Comparison of ENCODE assay signal across 1 cellular context in genomic region chr10:94545277-94546057, GRCh38.
TF ChIP-seq lines count a peak whose summit lies in the region.

HELLS (plus strand) TSS chr10:94545788; CDS start chr10:94545922, 134 bp downstream.

TF ChIP-seq in HepG2, 621 proteins besides CTCF, POLR2A, EP300 and RAD21 (continued from another document and continues in another):
- TF ChIP-seq HOMEZ (CRISPR knock-in tag; IDR thresholded peaks at IDR 0.05; ENCODE audit: low read depth) (no peak), ZNF879 (CRISPR knock-in tag; IDR thresholded peaks at IDR 0.05) (no peak), TP53 (CRISPR knock-in tag; conservative IDR thresholded peaks at IDR 0.05) (no peak), ZNF431 (CRISPR knock-in tag; IDR thresholded peaks at IDR 0.05; ENCODE audit: borderline replicate concordance, low read depth) (peak; percentile 38; the same call in 1 of the 2 replicates), HOXA3 (CRISPR knock-in tag; IDR thresholded peaks at IDR 0.05) (peak; percentile 41; the same call in 1 of the 2 replicates), TOPORS (CRISPR knock-in tag; IDR thresholded peaks at IDR 0.05) (no peak), HNRNPK (IDR thresholded peaks at IDR 0.05; ENCODE audit: low read depth, low read length, poor library complexity, severe bottlenecking) (no peak), CEBPZ (IDR thresholded peaks at IDR 0.05; ENCODE audit: low read length) (no peak), NFIB (CRISPR knock-in tag; IDR thresholded peaks at IDR 0.05; ENCODE audit: borderline replicate concordance) (no peak), ZNF782 (CRISPR knock-in tag; IDR thresholded peaks at IDR 0.05; ENCODE audit: borderline replicate concordance) (no peak), SAFB2 (CRISPR knock-in tag; IDR thresholded peaks at IDR 0.05; ENCODE audit: borderline replicate concordance, low read depth) (peak; percentile 78), ZFP36L2 (CRISPR knock-in tag; IDR thresholded peaks at IDR 0.05) (no peak), MBD4 (IDR thresholded peaks at IDR 0.05; ENCODE audit: borderline replicate concordance, low read length) (0 out of 2 replicates have a peak, but pooled peaks have one; percentile 61), TMF1 (CRISPR knock-in tag; IDR thresholded peaks at IDR 0.05; ENCODE audit: low read depth) (no peak), AGO2 (optimal IDR thresholded peaks at IDR 0.05; ENCODE audit: low read depth, low read length) (peak; percentile 32), MXD3 (CRISPR knock-in tag; IDR thresholded peaks at IDR 0.05) (no peak), KLF15 (CRISPR knock-in tag; IDR thresholded peaks at IDR 0.05; ENCODE audit: borderline replicate concordance) (peak; percentile 36; the same call in 1 of the 2 replicates), SMAD9 (CRISPR knock-in tag; IDR thresholded peaks at IDR 0.05) (no peak), NONO (IDR thresholded peaks at IDR 0.05) (no peak), NONO (CRISPR knock-in tag; conservative IDR thresholded peaks at IDR 0.05) (peak; percentile 78), ZNF619 (CRISPR knock-in tag; IDR thresholded peaks at IDR 0.05) (no peak), NR2F6 (IDR thresholded peaks at IDR 0.05) (no peak), NR2F6 (CRISPR knock-in tag; IDR thresholded peaks at IDR 0.05) (no peak), SPEN (CRISPR knock-in tag; IDR thresholded peaks at IDR 0.05; ENCODE audit: low read depth) (peak; percentile 63)
- TF ChIP-seq, protein P1, sequence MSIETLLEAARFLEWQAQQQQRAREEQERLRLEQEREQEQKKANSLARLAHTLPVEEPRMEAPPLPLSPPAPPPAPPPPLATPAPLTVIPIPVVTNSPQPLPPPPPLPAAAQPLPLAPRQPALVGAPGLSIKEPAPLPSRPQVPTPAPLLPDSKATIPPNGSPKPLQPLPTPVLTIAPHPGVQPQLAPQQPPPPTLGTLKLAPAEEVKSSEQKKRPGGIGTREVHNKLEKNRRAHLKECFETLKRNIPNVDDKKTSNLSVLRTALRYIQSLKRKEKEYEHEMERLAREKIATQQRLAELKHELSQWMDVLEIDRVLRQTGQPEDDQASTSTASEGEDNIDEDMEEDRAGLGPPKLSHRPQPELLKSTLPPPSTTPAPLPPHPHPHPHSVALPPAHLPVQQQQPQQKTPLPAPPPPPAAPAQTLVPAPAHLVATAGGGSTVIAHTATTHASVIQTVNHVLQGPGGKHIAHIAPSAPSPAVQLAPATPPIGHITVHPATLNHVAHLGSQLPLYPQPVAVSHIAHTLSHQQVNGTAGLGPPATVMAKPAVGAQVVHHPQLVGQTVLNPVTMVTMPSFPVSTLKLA (IDR thresholded peaks at IDR 0.05): no peak
- TF ChIP-seq, protein P2, sequence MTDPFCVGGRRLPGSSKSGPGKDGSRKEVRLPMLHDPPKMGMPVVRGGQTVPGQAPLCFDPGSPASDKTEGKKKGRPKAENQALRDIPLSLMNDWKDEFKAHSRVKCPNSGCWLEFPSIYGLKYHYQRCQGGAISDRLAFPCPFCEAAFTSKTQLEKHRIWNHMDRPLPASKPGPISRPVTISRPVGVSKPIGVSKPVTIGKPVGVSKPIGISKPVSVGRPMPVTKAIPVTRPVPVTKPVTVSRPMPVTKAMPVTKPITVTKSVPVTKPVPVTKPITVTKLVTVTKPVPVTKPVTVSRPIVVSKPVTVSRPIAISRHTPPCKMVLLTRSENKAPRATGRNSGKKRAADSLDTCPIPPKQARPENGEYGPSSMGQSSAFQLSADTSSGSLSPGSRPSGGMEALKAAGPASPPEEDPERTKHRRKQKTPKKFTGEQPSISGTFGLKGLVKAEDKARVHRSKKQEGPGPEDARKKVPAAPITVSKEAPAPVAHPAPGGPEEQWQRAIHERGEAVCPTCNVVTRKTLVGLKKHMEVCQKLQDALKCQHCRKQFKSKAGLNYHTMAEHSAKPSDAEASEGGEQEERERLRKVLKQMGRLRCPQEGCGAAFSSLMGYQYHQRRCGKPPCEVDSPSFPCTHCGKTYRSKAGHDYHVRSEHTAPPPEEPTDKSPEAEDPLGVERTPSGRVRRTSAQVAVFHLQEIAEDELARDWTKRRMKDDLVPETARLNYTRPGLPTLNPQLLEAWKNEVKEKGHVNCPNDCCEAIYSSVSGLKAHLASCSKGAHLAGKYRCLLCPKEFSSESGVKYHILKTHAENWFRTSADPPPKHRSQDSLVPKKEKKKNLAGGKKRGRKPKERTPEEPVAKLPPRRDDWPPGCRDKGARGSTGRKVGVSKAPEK (CRISPR knock-in tag; IDR thresholded peaks at IDR 0.05; ENCODE audit: borderline replicate concordance): 0 out of 2 replicates have a peak, but pooled peaks have one; percentile 4
- TF ChIP-seq, protein P3, sequence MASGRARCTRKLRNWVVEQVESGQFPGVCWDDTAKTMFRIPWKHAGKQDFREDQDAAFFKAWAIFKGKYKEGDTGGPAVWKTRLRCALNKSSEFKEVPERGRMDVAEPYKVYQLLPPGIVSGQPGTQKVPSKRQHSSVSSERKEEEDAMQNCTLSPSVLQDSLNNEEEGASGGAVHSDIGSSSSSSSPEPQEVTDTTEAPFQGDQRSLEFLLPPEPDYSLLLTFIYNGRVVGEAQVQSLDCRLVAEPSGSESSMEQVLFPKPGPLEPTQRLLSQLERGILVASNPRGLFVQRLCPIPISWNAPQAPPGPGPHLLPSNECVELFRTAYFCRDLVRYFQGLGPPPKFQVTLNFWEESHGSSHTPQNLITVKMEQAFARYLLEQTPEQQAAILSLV (CRISPR knock-in tag; IDR thresholded peaks at IDR 0.05; ENCODE audit: borderline replicate concordance): peak; percentile 47; the same call in 1 of the 2 replicates
- TF ChIP-seq, protein P4, sequence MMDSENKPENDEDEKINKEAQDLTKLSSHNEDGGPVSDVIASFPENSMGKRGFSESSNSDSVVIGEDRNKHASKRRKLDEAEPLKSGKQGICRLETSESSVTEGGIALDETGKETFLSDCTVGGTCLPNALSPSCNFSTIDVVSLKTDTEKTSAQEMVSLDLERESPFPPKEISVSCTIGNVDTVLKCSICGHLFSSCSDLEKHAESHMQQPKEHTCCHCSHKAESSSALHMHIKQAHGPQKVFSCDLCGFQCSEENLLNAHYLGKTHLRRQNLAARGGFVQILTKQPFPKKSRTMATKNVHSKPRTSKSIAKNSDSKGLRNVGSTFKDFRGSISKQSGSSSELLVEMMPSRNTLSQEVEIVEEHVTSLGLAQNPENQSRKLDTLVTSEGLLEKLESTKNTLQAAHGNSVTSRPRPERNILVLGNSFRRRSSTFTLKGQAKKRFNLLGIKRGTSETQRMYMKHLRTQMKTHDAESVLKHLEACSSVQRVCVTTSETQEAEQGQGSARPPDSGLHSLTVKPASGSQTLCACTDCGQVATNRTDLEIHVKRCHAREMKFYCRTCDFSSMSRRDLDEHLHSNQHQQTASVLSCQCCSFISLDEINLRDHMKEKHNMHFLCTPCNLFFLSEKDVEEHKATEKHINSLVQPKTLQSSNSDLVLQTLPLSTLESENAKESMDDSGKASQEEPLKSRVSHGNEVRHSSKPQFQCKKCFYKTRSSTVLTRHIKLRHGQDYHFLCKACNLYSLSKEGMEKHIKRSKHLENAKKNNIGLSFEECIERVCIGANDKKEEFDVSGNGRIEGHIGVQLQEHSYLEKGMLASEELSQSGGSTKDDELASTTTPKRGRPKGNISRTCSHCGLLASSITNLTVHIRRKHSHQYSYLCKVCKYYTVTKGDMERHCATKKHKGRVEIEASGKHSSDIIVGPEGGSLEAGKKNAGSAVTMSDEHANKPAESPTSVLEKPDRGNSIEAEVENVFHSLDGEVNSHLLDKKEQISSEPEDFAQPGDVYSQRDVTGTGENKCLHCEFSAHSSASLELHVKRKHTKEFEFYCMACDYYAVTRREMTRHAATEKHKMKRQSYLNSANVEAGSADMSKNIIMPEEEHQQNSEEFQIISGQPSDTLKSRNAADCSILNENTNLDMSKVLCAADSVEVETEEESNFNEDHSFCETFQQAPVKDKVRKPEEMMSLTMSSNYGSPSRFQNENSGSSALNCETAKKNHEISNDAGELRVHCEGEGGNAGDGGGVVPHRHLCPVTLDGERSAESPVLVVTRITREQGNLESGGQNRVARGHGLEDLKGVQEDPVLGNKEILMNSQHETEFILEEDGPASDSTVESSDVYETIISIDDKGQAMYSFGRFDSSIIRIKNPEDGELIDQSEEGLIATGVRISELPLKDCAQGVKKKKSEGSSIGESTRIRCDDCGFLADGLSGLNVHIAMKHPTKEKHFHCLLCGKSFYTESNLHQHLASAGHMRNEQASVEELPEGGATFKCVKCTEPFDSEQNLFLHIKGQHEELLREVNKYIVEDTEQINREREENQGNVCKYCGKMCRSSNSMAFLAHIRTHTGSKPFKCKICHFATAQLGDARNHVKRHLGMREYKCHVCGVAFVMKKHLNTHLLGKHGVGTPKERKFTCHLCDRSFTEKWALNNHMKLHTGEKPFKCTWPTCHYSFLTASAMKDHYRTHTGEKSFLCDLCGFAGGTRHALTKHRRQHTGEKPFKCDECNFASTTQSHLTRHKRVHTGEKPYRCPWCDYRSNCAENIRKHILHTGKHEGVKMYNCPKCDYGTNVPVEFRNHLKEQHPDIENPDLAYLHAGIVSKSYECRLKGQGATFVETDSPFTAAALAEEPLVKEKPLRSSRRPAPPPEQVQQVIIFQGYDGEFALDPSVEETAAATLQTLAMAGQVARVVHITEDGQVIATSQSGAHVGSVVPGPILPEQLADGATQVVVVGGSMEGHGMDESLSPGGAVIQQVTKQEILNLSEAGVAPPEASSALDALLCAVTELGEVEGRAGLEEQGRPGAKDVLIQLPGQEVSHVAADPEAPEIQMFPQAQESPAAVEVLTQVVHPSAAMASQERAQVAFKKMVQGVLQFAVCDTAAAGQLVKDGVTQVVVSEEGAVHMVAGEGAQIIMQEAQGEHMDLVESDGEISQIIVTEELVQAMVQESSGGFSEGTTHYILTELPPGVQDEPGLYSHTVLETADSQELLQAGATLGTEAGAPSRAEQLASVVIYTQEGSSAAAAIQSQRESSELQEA (CRISPR knock-in tag; IDR thresholded peaks at IDR 0.05; ENCODE audit: not compliant biosample characterization): no peak
- TF ChIP-seq, protein P5, sequence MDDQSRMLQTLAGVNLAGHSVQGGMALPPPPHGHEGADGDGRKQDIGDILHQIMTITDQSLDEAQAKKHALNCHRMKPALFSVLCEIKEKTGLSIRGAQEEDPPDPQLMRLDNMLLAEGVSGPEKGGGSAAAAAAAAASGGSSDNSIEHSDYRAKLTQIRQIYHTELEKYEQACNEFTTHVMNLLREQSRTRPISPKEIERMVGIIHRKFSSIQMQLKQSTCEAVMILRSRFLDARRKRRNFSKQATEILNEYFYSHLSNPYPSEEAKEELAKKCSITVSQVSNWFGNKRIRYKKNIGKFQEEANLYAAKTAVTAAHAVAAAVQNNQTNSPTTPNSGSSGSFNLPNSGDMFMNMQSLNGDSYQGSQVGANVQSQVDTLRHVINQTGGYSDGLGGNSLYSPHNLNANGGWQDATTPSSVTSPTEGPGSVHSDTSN (CRISPR knock-in tag; IDR thresholded peaks at IDR 0.05; ENCODE audit: borderline replicate concordance): no peak
- TF ChIP-seq, protein P6, sequence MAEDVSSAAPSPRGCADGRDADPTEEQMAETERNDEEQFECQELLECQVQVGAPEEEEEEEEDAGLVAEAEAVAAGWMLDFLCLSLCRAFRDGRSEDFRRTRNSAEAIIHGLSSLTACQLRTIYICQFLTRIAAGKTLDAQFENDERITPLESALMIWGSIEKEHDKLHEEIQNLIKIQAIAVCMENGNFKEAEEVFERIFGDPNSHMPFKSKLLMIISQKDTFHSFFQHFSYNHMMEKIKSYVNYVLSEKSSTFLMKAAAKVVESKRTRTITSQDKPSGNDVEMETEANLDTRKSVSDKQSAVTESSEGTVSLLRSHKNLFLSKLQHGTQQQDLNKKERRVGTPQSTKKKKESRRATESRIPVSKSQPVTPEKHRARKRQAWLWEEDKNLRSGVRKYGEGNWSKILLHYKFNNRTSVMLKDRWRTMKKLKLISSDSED (CRISPR knock-in tag; IDR thresholded peaks at IDR 0.05): no peak
